In the genomic region with DNA sequence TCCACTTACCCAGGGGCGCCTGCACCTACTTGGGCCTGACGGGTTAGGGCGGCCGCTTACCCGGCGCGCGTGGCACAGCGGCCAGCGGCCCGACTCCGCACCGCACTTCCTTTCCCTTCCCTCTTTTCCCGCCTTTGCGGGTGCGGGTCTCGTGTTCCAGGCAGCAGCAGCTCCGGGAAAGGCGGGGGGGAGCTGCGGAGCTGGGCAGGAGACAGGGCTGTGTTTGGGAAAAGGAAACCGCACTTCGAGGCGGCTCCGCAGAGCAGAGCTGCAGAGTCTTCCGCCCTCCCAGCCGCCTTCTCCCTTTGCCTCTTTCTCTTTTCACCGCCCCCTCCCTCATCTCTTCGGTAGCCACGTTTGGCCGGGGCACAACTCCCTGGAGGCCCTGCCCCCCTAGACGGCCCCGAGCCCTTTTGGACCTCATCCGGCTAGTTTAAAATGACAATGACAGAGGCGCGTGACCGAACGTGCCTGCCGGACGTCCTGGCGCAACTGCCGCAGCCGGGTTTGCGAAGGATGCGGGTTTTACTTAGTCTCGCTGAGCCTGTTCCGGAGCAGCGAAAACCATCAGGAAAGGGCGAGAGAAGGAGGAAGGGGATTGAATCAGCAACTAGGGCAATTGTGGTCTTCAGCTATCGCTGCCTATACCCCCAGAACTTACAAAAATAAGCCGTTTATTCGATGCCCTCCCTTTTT, we compare ENCODE assay signal across 10 cellular contexts. TPM values are rescaled to one million over a fixed set of nuclear protein-coding genes. Genes with fewer than 3 reads are reported as not detected.
A peak's percentile ranks its signal among the peaks of the same experiment; 100 is the strongest.
DNase-seq lines count a peak whose midpoint lies in the region; ATAC-seq, FAIRE-seq and TF ChIP-seq lines count a peak whose summit lies in the region.
"Had no signal": no experiment of that assay in that cellular context is flagged by ENCODE, and none has a peak within 500 bp of the region (broad histone marks: within the 10 kb centered on the region; RNA-seq: fewer than 3 reads in every experiment).

No MANE protein-coding gene starts in this region.

- H3K4me2 ChIP-seq in Karpas-422 (ENCODE audit: low read depth, low read length, poor library complexity, severe bottlenecking), result no peak overlapping the region

- no peak overlapping the region for H2AFZ ChIP-seq in Karpas-422 (ENCODE audit: low read length)

- no peaks in the 10 kb centered on the region for H3K9me2 ChIP-seq in Karpas-422 (replicated peaks; ENCODE audit: insufficient read depth, low read length)

- H3K79me2 ChIP-seq in Karpas-422 (ENCODE audit: low read length), result no peaks in the 10 kb centered on the region

- H3K36me3 ChIP-seq in ES-I3 (ENCODE audit: insufficient read depth, low read length) (no peaks in the 10 kb centered on the region), psoas muscle (ENCODE audit: insufficient read depth in 1 of 2, low read depth in 1 of 2) (no peaks in the 10 kb centered on the region), Karpas-422 (ENCODE audit: insufficient read depth, low read length) (no peaks in the 10 kb centered on the region)
- H3K36me3 ChIP-seq: SJSA1 had no signal

- H3K4me1 ChIP-seq in ES-I3 (ENCODE audit: insufficient read depth, low read length), result peaks cover 7% of the 10 kb centered on the region; the same call in 1 of the 2 replicates
- H3K4me1 ChIP-seq in psoas muscle, result peaks cover 8% of the 10 kb centered on the region
- H3K4me1 ChIP-seq in Karpas-422 (ENCODE audit: low read length), result peaks cover 16% of the 10 kb centered on the region
- H3K4me1 ChIP-seq: SJSA1 had no signal

- no peaks in the 10 kb centered on the region for H3K9me3 ChIP-seq in ES-I3 (ENCODE audit: control insufficient read depth, insufficient read depth, low read length)
- no peaks in the 10 kb centered on the region for H3K9me3 ChIP-seq in psoas muscle
- no peaks in the 10 kb centered on the region for H3K9me3 ChIP-seq in Karpas-422 (ENCODE audit: low read length)
- H3K9me3 ChIP-seq: SJSA1 had no signal

- ATAC-seq in SK-N-SH treated with all-trans-retinoic acid at 6 μM for 48 hours (0 out of 3 replicates have a peak, but pooled peaks have one; percentile 6), psoas muscle (no peak)

- DNase-seq in epithelial cell of proximal tubule (ENCODE audit: low read depth) (no peak), psoas muscle (no peak), Karpas-422 (no peak), NCI-H1694 treated with DMSO at 0.1 percent for 48 hours (lab: John Stamatoyannopoulos, UW) (no peak), AG08395 (ENCODE audit: low spot score) (no peak), H54 (ENCODE audit: insufficient read length, low spot score) (no peak)
- DNase-seq: NCI-H2029 treated with DMSO at 0.1 percent for 48 hours had no signal

- H3K9ac ChIP-seq in ES-I3 (ENCODE audit: low read depth, low read length) (peak overlapping the region; percentile 24; the same call in 1 of the 2 replicates), Karpas-422 (ENCODE audit: low read length) (no peak overlapping the region)

- H3K27me3 ChIP-seq in psoas muscle (ENCODE audit: insufficient read depth in 3 of 3, low read length in 2 of 3), result peaks cover 3 to 100% (median 71%) of the 10 kb centered on the region in 3 donors
- H3K27me3 ChIP-seq in Karpas-422 (ENCODE audit: low read length), result no peaks in the 10 kb centered on the region

- no peaks in the 10 kb centered on the region for H4K20me1 ChIP-seq in Karpas-422 (ENCODE audit: insufficient read depth, low read depth, low read length)

- H3K27ac ChIP-seq in psoas muscle (no peak overlapping the region), Karpas-422 (ENCODE audit: low read length) (no peak overlapping the region)
- H3K27ac ChIP-seq: SJSA1 had no signal

- no peak for TF ChIP-seq CTCF in epithelial cell of proximal tubule (conservative IDR thresholded peaks at IDR 0.05; ENCODE audit: low read depth, low read length)
- no peak for TF ChIP-seq CTCF in psoas muscle (IDR thresholded peaks at IDR 0.05)

- WGBS in psoas muscle, 3 donors, result 8 to 10% (median 10%) methylated on average over 48 to 51 of the region's 51 CpGs

- FAIRE-seq in H54 (lab: Jason Lieb, UNC), result no peak

- H3K4me3 ChIP-seq in epithelial cell of proximal tubule (ENCODE audit: low read depth, low read length), result peak overlapping the region; percentile 84
- peak overlapping the region; percentile 41 for H3K4me3 ChIP-seq in psoas muscle
- H3K4me3 ChIP-seq in Karpas-422 (ENCODE audit: low read length), result no peak overlapping the region
- H3K4me3 ChIP-seq: SJSA1 had no signal

- TF ChIP-seq POLR2A in H54 (IDR thresholded peaks at IDR 0.05; ENCODE audit: low read depth, low read length), result no peak

- intact Hi-C loops in psoas muscle (cut with DNase I), result no loop called here

TF ChIP-seq in SK-N-SH treated with all-trans-retinoic acid at 6 μM for 48 hours, 23 proteins besides CTCF, POLR2A, EP300 and RAD21:
- TF ChIP-seq SNAI2 (CRISPR knock-in tag; IDR thresholded peaks at IDR 0.05) (no peak), ESRRG (CRISPR knock-in tag; IDR thresholded peaks at IDR 0.05) (no peak), ZNF70 (CRISPR knock-in tag; IDR thresholded peaks at IDR 0.05) (no peak)

RNA-seq across cellular contexts. Expression of a gene that starts 7.9 kb away (rescaled TPM):
- 7.5 and 20.2 TPM in 2 replicates for total RNA-seq in epithelial cell of proximal tubule
- total RNA-seq in psoas muscle, result not detected
- not detected for polyA plus RNA-seq in psoas muscle
- not detected in 2 replicates for total RNA-seq in Karpas-422 (2014; rRNA removed; shearing (Covaris generic); ENCODE audit: low replicate concordance)
- total RNA-seq: SJSA1 had no signal
